In the genomic region with DNA sequence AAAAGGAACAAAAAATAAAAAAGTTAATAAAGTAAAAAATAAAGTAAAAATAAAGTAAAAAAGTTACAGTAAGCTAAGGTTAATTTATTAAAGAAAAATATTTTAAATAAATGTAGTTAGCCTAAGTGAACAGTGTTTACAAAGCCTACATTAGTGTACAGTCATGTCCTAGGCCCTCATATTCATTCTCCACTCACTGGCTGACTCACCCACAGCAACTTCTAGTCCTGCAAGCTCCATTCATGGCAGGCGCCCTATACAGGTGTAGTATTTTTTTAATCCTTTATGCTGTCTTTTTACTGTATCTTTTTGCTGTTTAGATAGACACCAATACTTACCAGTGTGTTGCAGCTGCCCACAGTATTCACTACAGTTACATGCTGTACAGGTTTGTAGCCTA, we compare ENCODE assay signal across 27 cellular contexts. TPM values are rescaled to one million over a fixed set of nuclear protein-coding genes. Genes with fewer than 3 reads are reported as not detected.
DNase-seq lines count a peak whose midpoint lies in the region; ATAC-seq, FAIRE-seq and TF ChIP-seq lines count a peak whose summit lies in the region.
"Had no signal": no experiment of that assay in that cellular context is flagged by ENCODE, and none has a peak within 500 bp of the region (broad histone marks: within the 10 kb centered on the region; RNA-seq: fewer than 3 reads in every experiment).

No MANE protein-coding gene starts in this region.

- H3K9me2 ChIP-seq in OCI-LY7 (ENCODE audit: insufficient read depth, low read length): no peaks in the 10 kb centered on the region

- H3K4me3 ChIP-seq in astrocyte (ENCODE audit: insufficient read depth, low read depth, low read length) (no peak overlapping the region), OCI-LY7 (ENCODE audit: low read depth, low read length, poor library complexity, severe bottlenecking) (no peak overlapping the region)
- H3K4me3 ChIP-seq: breast epithelium, gastrocnemius medialis, SJSA1, thyroid gland had no signal

- H3K4me3 Mint-ChIP-seq in astrocyte (ENCODE audit: unreplicated experiment): no peak overlapping the region
- H3K4me3 Mint-ChIP-seq: activated B cell treated with CpG ODN at 0.5 μM for 24 hours; activated naive CD8-positive, alpha-beta T cell treated with anti-CD3 and anti-CD28 coated beads, Interleukin-2, amount 10 ng/mL, durations not matched to agents 7 days and 5 days; activated T-cell treated with anti-CD3 and anti-CD28 coated beads, Interleukin-2, amount 50 U/mL, for 72 hours; CD14-positive monocyte had no signal

- H3K27ac Mint-ChIP-seq in astrocyte (ENCODE audit: unreplicated experiment): no peak overlapping the region
- H3K27ac Mint-ChIP-seq: activated B cell treated with CpG ODN at 0.5 μM for 24 hours; activated naive CD8-positive, alpha-beta T cell treated with anti-CD3 and anti-CD28 coated beads, Interleukin-2, amount 10 ng/mL, durations not matched to agents 7 days and 5 days; activated T-cell treated with anti-CD3 and anti-CD28 coated beads, Interleukin-2, amount 50 U/mL, for 72 hours had no signal

- H3K9ac ChIP-seq in astrocyte (ENCODE audit: low read length): no peak overlapping the region

- CTCF ChIA-PET in OCI-LY7 (lab: Charles Lee; ENCODE audit: unreplicated experiment): no interaction called here

- peaks cover 16% of the 10 kb centered on the region for H3K4me1 ChIP-seq in astrocyte (ENCODE audit: insufficient read depth, low read length)
- H3K4me1 ChIP-seq in OCI-LY7 (ENCODE audit: insufficient read depth, low read length, poor library complexity, severe bottlenecking): no peaks in the 10 kb centered on the region

- H3K9me3 ChIP-seq in astrocyte (ENCODE audit: insufficient read depth, low read depth, low read length) (no peaks in the 10 kb centered on the region), OCI-LY7 (ENCODE audit: low read length) (no peaks in the 10 kb centered on the region)
- H3K9me3 ChIP-seq: breast epithelium, gastrocnemius medialis, SJSA1, thyroid gland had no signal

- H3K27me3 ChIP-seq in astrocyte (ENCODE audit: insufficient read depth, low read length): no peaks in the 10 kb centered on the region
- H3K27me3 ChIP-seq: breast epithelium, gastrocnemius medialis, SJSA1, thyroid gland had no signal

- H3K36me3 ChIP-seq in astrocyte (ENCODE audit: insufficient read depth, low read length): peaks cover 54% of the 10 kb centered on the region
- peaks cover 93% of the 10 kb centered on the region for H3K36me3 ChIP-seq in OCI-LY7 (ENCODE audit: insufficient read depth, low read length)

- DNase-seq in EH (ENCODE audit: low read depth) (peak; percentile 37), LHCN-M2 (ENCODE audit: low read depth) (peak; percentile 30), astrocyte (ENCODE audit: low read depth) (peak; percentile 41), iris pigment epithelial cell (ENCODE audit: low read depth) (peak; percentile 78), NCI-H226 (no peak), OCI-LY7 (ENCODE audit: low spot score) (no peak)
- DNase-seq: activated B cell treated with CpG ODN at 0.5 μM for 24 hours; activated naive CD8-positive, alpha-beta T cell treated with anti-CD3 and anti-CD28 coated beads, Interleukin-2, amount 10 ng/mL, durations not matched to agents 7 days and 5 days; activated T-cell treated with anti-CD3 and anti-CD28 coated beads, Interleukin-2, amount 50 U/mL, for 72 hours; gastrocnemius medialis; GDM1; KBM-7; left ventricle myocardium superior; NCI-H1092; NCI-H2029; NCI-H345; stimulated activated CD4-positive, alpha-beta T cell treated with anti-CD3 and anti-CD28 coated beads, Interleukin-1b, Interleukin-23, amount 100 ng/mL, for 48 hours; stimulated activated naive CD4-positive, alpha-beta T cell treated with Interleukin-2 at 50 U/mL for 16 hours; T-helper 2 cell; thyroid gland had no signal

- H3K27ac ChIP-seq in astrocyte (ENCODE audit: low read depth, low read length) (no peak overlapping the region), OCI-LY7 (ENCODE audit: low read depth, low read length, poor library complexity, severe bottlenecking) (no peak overlapping the region)
- H3K27ac ChIP-seq: breast epithelium, gastrocnemius medialis, SJSA1, thyroid gland had no signal

- FAIRE-seq in astrocyte (lab: Jason Lieb, UNC): no peak

- H3K4me2 ChIP-seq in astrocyte (ENCODE audit: low read length): no peak overlapping the region
- H3K4me2 ChIP-seq in OCI-LY7 (ENCODE audit: low read length): no peak overlapping the region

- H3K36me3 Mint-ChIP-seq in astrocyte (ENCODE audit: low read depth, unreplicated experiment): peaks cover 47% of the 10 kb centered on the region

- H3K9me3 Mint-ChIP-seq in astrocyte (ENCODE audit: unreplicated experiment): no peaks in the 10 kb centered on the region
- H3K9me3 Mint-ChIP-seq: activated B cell treated with CpG ODN at 0.5 μM for 24 hours; activated naive CD8-positive, alpha-beta T cell treated with anti-CD3 and anti-CD28 coated beads, Interleukin-2, amount 10 ng/mL, durations not matched to agents 7 days and 5 days; activated T-cell treated with anti-CD3 and anti-CD28 coated beads, Interleukin-2, amount 50 U/mL, for 72 hours; CD14-positive monocyte had no signal

- H3K27me3 Mint-ChIP-seq in astrocyte (ENCODE audit: low read depth, unreplicated experiment): no peaks in the 10 kb centered on the region
- H3K27me3 Mint-ChIP-seq: activated B cell treated with CpG ODN at 0.5 μM for 24 hours; activated naive CD8-positive, alpha-beta T cell treated with anti-CD3 and anti-CD28 coated beads, Interleukin-2, amount 10 ng/mL, durations not matched to agents 7 days and 5 days had no signal

- intact Hi-C loops in OCI-LY7 (cut with micrococcal nuclease; ENCODE audit: unreplicated experiment): no loop called here

- no TSS peak for BruUV-seq in OCI-LY7 (replicated peaks; lab: Mats Ljungman, UMichigan)

- H3K4me1 Mint-ChIP-seq in astrocyte (ENCODE audit: low read depth, unreplicated experiment): peaks cover 40% of the 10 kb centered on the region
- H3K4me1 Mint-ChIP-seq: CD14-positive monocyte had no signal

- POLR2A ChIA-PET in OCI-LY7 (lab: Charles Lee): interaction anchor here (0.7 to 1.2 kb wide), 2 partner anchors 10 to 32 kb away, joined by 4 to 5 read pairs; no protein-coding TSS in a partner anchor

- peaks cover 78% of the 10 kb centered on the region for H4K20me1 ChIP-seq in astrocyte (ENCODE audit: insufficient read depth, low read length)
- peaks cover 5% of the 10 kb centered on the region; the same call in 1 of the 2 replicates for H4K20me1 ChIP-seq in OCI-LY7 (ENCODE audit: insufficient read depth, low read length)

- H3K79me2 ChIP-seq in astrocyte (ENCODE audit: insufficient read depth, low read length) (peaks cover 40% of the 10 kb centered on the region), OCI-LY7 (ENCODE audit: insufficient read depth, low read depth, low read length) (peaks cover 5% of the 10 kb centered on the region; the same call in 1 of the 2 replicates)

- H2AFZ ChIP-seq in astrocyte (ENCODE audit: low read depth, low read length) (no peak overlapping the region), OCI-LY7 (ENCODE audit: low read length) (no peak overlapping the region)

- TF ChIP-seq CTCF in astrocyte (IDR thresholded peaks at IDR 0.05; ENCODE audit: insufficient read depth, low read depth, low read length) (no peak), OCI-LY7 (conservative IDR thresholded peaks at IDR 0.05; ENCODE audit: low read length) (no peak)

- ATAC-seq in HG02610 (IDR thresholded peaks at IDR 0.05; ENCODE audit: unreplicated experiment): no peak
- ATAC-seq in GM21390 (IDR thresholded peaks at IDR 0.05; ENCODE audit: unreplicated experiment): no peak
- ATAC-seq: gastrocnemius medialis, left ventricle myocardium superior had no signal

RNA-seq across cellular contexts. Expression of a gene that starts 12.4 kb away (rescaled TPM):
- total RNA-seq in LHCN-M2 (2014; rRNA removed) (77.1 and 99.0 TPM in 2 replicates), astrocyte (275 and 278 TPM in 2 replicates), OCI-LY7 (2022) (136 and 139 TPM in 2 replicates)
- 44.4 TPM for polyA plus RNA-seq in LHCN-M2 (2012)
- total RNA-seq in OCI-LY7 (2014; rRNA removed; shearing (Covaris generic)): 87.8 and 90.2 TPM in 2 replicates

RNA-seq across cellular contexts. Expression of a gene that starts 28.0 kb away (rescaled TPM):
- total RNA-seq in LHCN-M2 (2014; rRNA removed) (0.06 and 0.17 TPM in 2 replicates), astrocyte (0.20 and 0.24 TPM in 2 replicates), OCI-LY7 (2022) (0.42 and 0.55 TPM in 2 replicates)
- 0.02 TPM for polyA plus RNA-seq in LHCN-M2 (2012)
- 0.13 and 0.33 TPM in 2 replicates for total RNA-seq in OCI-LY7 (2014; rRNA removed; shearing (Covaris generic))
- total RNA-seq: activated B cell treated with CpG ODN at 0.5 μM for 24 hours; activated naive CD8-positive, alpha-beta T cell treated with anti-CD3 and anti-CD28 coated beads, Interleukin-2, amount 10 ng/mL, durations not matched to agents 7 days and 5 days; gastrocnemius medialis; left ventricle myocardium superior; mononuclear cell; posterior vena cava; SJSA1 had no signal
- polyA plus RNA-seq: CD14-positive monocyte had no signal

RNA-seq across cellular contexts. Expression of a gene that starts 37.2 kb away (rescaled TPM):
- 34.2 and 37.5 TPM in 2 replicates for total RNA-seq in LHCN-M2 (2014; rRNA removed)
- 64.5 TPM for polyA plus RNA-seq in LHCN-M2 (2012)
- total RNA-seq in astrocyte: 85.3 and 85.4 TPM in 2 replicates
- 34.6 and 54.0 TPM in 2 replicates for total RNA-seq in OCI-LY7 (2014; rRNA removed; shearing (Covaris generic))
- total RNA-seq in OCI-LY7 (2022): 84.5 and 93.7 TPM in 2 replicates

Comparison
In these comparisons a context has a peak if more than half of its experiments do, and no peak if none do; other contexts are left out.
1. DNase-seq: peak in EH (single experiment), LHCN-M2 (single experiment), astrocyte (single experiment) and iris pigment epithelial cell (single experiment); none in NCI-H226 (single experiment) and OCI-LY7 (single experiment).